ENCODE assay signal across 15 cellular contexts in the genomic region with DNA sequence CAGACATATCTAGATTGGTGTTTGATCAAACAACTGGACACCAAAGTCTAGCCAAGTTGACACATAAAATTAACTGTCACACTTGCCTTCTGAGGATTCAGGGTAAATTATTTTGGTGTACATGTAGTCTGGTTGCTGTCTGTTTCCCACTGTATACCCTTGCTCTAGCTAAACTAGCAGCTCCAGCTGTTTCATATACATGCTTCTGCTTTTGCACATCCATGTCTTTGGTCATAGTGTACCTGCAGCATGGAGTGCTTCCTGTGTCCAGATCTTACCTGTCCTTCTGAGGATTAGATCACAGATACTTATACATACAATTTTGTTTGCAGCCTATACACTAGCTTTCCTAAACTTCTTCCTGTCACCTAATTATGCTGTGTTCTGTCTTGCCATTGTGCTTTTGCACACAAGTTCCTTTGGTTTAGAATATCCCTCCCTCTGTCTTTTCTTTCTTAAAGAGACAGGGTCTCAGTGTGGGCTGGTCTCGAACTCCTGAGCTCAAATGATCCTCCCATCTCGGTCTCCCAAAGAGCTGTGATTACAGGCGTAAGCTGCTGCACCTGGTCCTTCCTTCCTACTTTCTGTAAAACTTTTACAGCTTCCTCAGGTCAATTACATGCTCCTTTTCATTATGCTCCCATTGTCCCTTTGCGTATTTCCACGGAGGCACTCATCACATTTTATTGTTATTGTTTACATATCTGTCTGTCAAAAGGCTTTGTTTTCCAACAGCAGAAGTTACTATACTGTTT. TPM values are rescaled to one million over a fixed set of nuclear protein-coding genes. Genes with fewer than 3 reads are reported as not detected.
DNase-seq lines count a peak whose midpoint lies in the region; ATAC-seq, FAIRE-seq and TF ChIP-seq lines count a peak whose summit lies in the region.
"Had no signal": no experiment of that assay in that cellular context is flagged by ENCODE, and none has a peak within 500 bp of the region (broad histone marks: within the 10 kb centered on the region; RNA-seq: fewer than 3 reads in every experiment).

No MANE protein-coding gene starts in this region.

- in situ Hi-C loops in GM23248 (cut with MboI), result no loop called here

- H3K9me3 Mint-ChIP-seq in WTC11 (no peaks in the 10 kb centered on the region), GM23338 (no peaks in the 10 kb centered on the region)

- H3F3A ChIP-seq in GM23248 (ENCODE audit: insufficient read depth) (peaks cover 7% of the 10 kb centered on the region; the same call in 1 of the 2 replicates), GM23338 (replicated peaks; ENCODE audit: low read depth) (no peaks in the 10 kb centered on the region; the same call in 1 of the 2 replicates)

- H3K4me1 ChIP-seq in GM23248 (ENCODE audit: insufficient read depth), result peaks cover 34% of the 10 kb centered on the region
- H3K4me1 ChIP-seq in mucosa of descending colon (ENCODE audit: low read depth), result no peaks in the 10 kb centered on the region
- H3K4me1 ChIP-seq in GM23338 (ENCODE audit: insufficient read depth), result peaks cover 6% of the 10 kb centered on the region

- H3K36me3 ChIP-seq in GM23248 (ENCODE audit: low read depth) (peaks cover 10% of the 10 kb centered on the region; the same call in 1 of the 2 replicates), mucosa of descending colon (ENCODE audit: low read depth) (no peaks in the 10 kb centered on the region), GM23338 (ENCODE audit: insufficient read depth) (no peaks in the 10 kb centered on the region)

- H3K4me3 ChIP-seq in GM08714 (ENCODE audit: low read length), result peak overlapping the region; percentile 36; the same call in 1 of the 2 replicates
- no peak overlapping the region for H3K4me3 ChIP-seq in GM23248
- no peak overlapping the region for H3K4me3 ChIP-seq in mucosa of descending colon
- H3K4me3 ChIP-seq in GM23338, result no peak overlapping the region
- H3K4me3 ChIP-seq: spleen had no signal

- H3K4me2 ChIP-seq in GM23248 (ENCODE audit: unreplicated experiment) (peak overlapping the region; percentile 29), GM23338 (no peak overlapping the region)

- H3K4me3 Mint-ChIP-seq in WTC11 (no peak overlapping the region), GM23338 (no peak overlapping the region)

- H2AFZ ChIP-seq in GM23248, result no peak overlapping the region
- H2AFZ ChIP-seq in GM23338, result no peak overlapping the region

- no peaks in the 10 kb centered on the region for H3K9me3 ChIP-seq in GM23248 (ENCODE audit: low read depth)
- no peaks in the 10 kb centered on the region for H3K9me3 ChIP-seq in mucosa of descending colon
- H3K9me3 ChIP-seq: spleen had no signal

- H3K4me1 Mint-ChIP-seq in WTC11 (peaks cover 10% of the 10 kb centered on the region), GM23338 (peaks cover 7% of the 10 kb centered on the region; the same call in 2 of the 3 replicates)

- H3K27me3 Mint-ChIP-seq in WTC11 (ENCODE audit: low read depth), result no peaks in the 10 kb centered on the region
- H3K27me3 Mint-ChIP-seq in GM23338 (ENCODE audit: insufficient read depth, low read depth, poor library complexity), result no peaks in the 10 kb centered on the region

- ATAC-seq in WTC11, result no peak
- ATAC-seq in mucosa of descending colon, result peak; percentile 56
- no peak for ATAC-seq in HG02623 (IDR thresholded peaks at IDR 0.05; ENCODE audit: unreplicated experiment)
- ATAC-seq in GM23338, result no peak

- H3K27ac ChIP-seq in GM23248 (peak overlapping the region; percentile 8; the same call in 1 of the 2 replicates), GM23338 (ENCODE audit: low read depth) (no peak overlapping the region)
- H3K27ac ChIP-seq: RWPE1, spleen had no signal

- CTCF ChIA-PET in WTC11 (lab: Charles Lee), result interaction anchor here (0.7 kb wide), 1 partner anchor 131 kb away, joined by 3 read pairs; no protein-coding TSS in a partner anchor

- H3K27ac Mint-ChIP-seq in WTC11, result 0 out of 2 replicates have a peak overlapping the region, but pooled peaks have one; percentile 25
- no peak overlapping the region for H3K27ac Mint-ChIP-seq in GM23338

- intact Hi-C loops in mucosa of descending colon (cut with DNase I, micrococcal nuclease), result no loop called here

- DNase-seq in GM23248, result no peak
- DNase-seq in WTC11 (ENCODE audit: low spot score), result no peak
- no peak for DNase-seq in mucosa of descending colon
- no peak for DNase-seq in D721Med (ENCODE audit: insufficient read length, low spot score)
- no peak for DNase-seq in activated naive CD4-positive, alpha-beta T cell treated with anti-CD3 and anti-CD28 coated beads, Interleukin-2, amount 50 U/mL, for 16 hours
- no peak for DNase-seq in GM23338 (ENCODE audit: low spot score)
- DNase-seq: cortex of kidney, DMS153, hypothalamus, NCI-H1694, NCI-H69, spleen had no signal

- peak overlapping the region; percentile 34; the same call in 1 of the 2 replicates for H3K9ac ChIP-seq in GM23248

- no peak for FAIRE-seq in D721Med (lab: Jason Lieb, UNC)

- H3K27me3 ChIP-seq in GM23248 (replicated peaks; ENCODE audit: insufficient read depth) (no peaks in the 10 kb centered on the region), GM23338 (ENCODE audit: insufficient read depth) (no peaks in the 10 kb centered on the region)
- H3K27me3 ChIP-seq: spleen had no signal

- H3K79me2 ChIP-seq in GM23248 (ENCODE audit: insufficient read depth) (peaks cover 98% of the 10 kb centered on the region), GM23338 (replicated peaks; ENCODE audit: insufficient read depth) (peaks cover 16% of the 10 kb centered on the region)

- H3K9me2 ChIP-seq in GM23248 (ENCODE audit: insufficient read depth), result no peaks in the 10 kb centered on the region
- no peaks in the 10 kb centered on the region for H3K9me2 ChIP-seq in GM23338 (ENCODE audit: insufficient read depth)

- no peaks in the 10 kb centered on the region for H3K36me3 Mint-ChIP-seq in WTC11
- H3K36me3 Mint-ChIP-seq in GM23338 (ENCODE audit: low read depth), result no peaks in the 10 kb centered on the region

- TF ChIP-seq CTCF in WTC11 (IDR thresholded peaks at IDR 0.05) (no peak), mucosa of descending colon (IDR thresholded peaks at IDR 0.05) (no peak), D721Med (IDR thresholded peaks at IDR 0.05; ENCODE audit: insufficient read depth, missing control alignments) (no peak), GM23338 (conservative IDR thresholded peaks at IDR 0.05; ENCODE audit: low read depth in 2 of 2) (no peak)

- POLR2A ChIA-PET in WTC11 (lab: Charles Lee), result no interaction called here

- H4K20me1 ChIP-seq in GM23248 (ENCODE audit: insufficient read depth) (no peaks in the 10 kb centered on the region), GM23338 (replicated peaks; ENCODE audit: insufficient read depth) (no peaks in the 10 kb centered on the region)

- 56 to 63% methylated on average over 5 of the region's 5 CpGs for WGBS in GM23248 (ENCODE audit: low coverage in 1 of 2, low lambda C conversion rate in 2 of 2, missing lambda C conversion rate in 2 of 2), 2 experiments

TF ChIP-seq in WTC11, 78 proteins besides CTCF, POLR2A, EP300 and RAD21 (continues in another document):
- TF ChIP-seq RORB (CRISPR knock-in tag; IDR thresholded peaks at IDR 0.05), result no peak
- TF ChIP-seq GRHL2 (CRISPR knock-in tag; IDR thresholded peaks at IDR 0.05; ENCODE audit: insufficient replicate concordance, severe bottlenecking), result no peak
- no peak for TF ChIP-seq FOXJ3 (CRISPR knock-in tag; IDR thresholded peaks at IDR 0.05; ENCODE audit: borderline replicate concordance)
- TF ChIP-seq TEAD1 (CRISPR knock-in tag; IDR thresholded peaks at IDR 0.05), result no peak
- TF ChIP-seq, protein P1, sequence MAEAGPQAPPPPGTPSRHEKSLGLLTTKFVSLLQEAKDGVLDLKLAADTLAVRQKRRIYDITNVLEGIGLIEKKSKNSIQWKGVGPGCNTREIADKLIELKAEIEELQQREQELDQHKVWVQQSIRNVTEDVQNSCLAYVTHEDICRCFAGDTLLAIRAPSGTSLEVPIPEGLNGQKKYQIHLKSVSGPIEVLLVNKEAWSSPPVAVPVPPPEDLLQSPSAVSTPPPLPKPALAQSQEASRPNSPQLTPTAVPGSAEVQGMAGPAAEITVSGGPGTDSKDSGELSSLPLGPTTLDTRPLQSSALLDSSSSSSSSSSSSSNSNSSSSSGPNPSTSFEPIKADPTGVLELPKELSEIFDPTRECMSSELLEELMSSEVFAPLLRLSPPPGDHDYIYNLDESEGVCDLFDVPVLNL (CRISPR knock-in tag; IDR thresholded peaks at IDR 0.05; ENCODE audit: borderline replicate concordance, low read depth), result no peak

TF ChIP-seq in GM23338, 12 proteins besides CTCF, POLR2A, EP300 and RAD21:
- TF ChIP-seq EZH2phosphoT487 (IDR thresholded peaks at IDR 0.05; ENCODE audit: unreplicated experiment) (no peak), STAT1 (IDR thresholded peaks at IDR 0.05; ENCODE audit: unreplicated experiment) (no peak)
- TF ChIP-seq, protein P2, sequence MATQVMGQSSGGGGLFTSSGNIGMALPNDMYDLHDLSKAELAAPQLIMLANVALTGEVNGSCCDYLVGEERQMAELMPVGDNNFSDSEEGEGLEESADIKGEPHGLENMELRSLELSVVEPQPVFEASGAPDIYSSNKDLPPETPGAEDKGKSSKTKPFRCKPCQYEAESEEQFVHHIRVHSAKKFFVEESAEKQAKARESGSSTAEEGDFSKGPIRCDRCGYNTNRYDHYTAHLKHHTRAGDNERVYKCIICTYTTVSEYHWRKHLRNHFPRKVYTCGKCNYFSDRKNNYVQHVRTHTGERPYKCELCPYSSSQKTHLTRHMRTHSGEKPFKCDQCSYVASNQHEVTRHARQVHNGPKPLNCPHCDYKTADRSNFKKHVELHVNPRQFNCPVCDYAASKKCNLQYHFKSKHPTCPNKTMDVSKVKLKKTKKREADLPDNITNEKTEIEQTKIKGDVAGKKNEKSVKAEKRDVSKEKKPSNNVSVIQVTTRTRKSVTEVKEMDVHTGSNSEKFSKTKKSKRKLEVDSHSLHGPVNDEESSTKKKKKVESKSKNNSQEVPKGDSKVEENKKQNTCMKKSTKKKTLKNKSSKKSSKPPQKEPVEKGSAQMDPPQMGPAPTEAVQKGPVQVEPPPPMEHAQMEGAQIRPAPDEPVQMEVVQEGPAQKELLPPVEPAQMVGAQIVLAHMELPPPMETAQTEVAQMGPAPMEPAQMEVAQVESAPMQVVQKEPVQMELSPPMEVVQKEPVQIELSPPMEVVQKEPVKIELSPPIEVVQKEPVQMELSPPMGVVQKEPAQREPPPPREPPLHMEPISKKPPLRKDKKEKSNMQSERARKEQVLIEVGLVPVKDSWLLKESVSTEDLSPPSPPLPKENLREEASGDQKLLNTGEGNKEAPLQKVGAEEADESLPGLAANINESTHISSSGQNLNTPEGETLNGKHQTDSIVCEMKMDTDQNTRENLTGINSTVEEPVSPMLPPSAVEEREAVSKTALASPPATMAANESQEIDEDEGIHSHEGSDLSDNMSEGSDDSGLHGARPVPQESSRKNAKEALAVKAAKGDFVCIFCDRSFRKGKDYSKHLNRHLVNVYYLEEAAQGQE (IDR thresholded peaks at IDR 0.05; ENCODE audit: unreplicated experiment), result no peak

RNA-seq across cellular contexts. Expression of a gene that starts 33.8 kb away (rescaled TPM):
- 46.0 and 54.1 TPM in 2 replicates for total RNA-seq in GM23248 (2014; rRNA removed; shearing (Covaris generic))
- 53.7 and 57.0 TPM in 2 replicates for polyA plus RNA-seq in GM23248 (2016; fragmentation: Nextera tagmentation; extraction: Ambion mirVana)
- total RNA-seq in WTC11 (2021), result 15.0 to 17.7 TPM (median 16.8 TPM) in 3 replicates
- total RNA-seq in mucosa of descending colon, result 10 to 100 TPM in 1 of 3 donors, 1 to 10 TPM in 2; 3.5 to 15.0 (median 8.5) TPM
- 19.2 and 20.4 TPM in 2 replicates for total RNA-seq in GM23338 (2014; rRNA removed; shearing (Covaris generic))
- polyA plus RNA-seq in GM23338 (2016; fragmentation: Nextera tagmentation; extraction: Ambion mirVana), result 8.8 and 10.7 TPM in 2 replicates
